In the genomic region with DNA sequence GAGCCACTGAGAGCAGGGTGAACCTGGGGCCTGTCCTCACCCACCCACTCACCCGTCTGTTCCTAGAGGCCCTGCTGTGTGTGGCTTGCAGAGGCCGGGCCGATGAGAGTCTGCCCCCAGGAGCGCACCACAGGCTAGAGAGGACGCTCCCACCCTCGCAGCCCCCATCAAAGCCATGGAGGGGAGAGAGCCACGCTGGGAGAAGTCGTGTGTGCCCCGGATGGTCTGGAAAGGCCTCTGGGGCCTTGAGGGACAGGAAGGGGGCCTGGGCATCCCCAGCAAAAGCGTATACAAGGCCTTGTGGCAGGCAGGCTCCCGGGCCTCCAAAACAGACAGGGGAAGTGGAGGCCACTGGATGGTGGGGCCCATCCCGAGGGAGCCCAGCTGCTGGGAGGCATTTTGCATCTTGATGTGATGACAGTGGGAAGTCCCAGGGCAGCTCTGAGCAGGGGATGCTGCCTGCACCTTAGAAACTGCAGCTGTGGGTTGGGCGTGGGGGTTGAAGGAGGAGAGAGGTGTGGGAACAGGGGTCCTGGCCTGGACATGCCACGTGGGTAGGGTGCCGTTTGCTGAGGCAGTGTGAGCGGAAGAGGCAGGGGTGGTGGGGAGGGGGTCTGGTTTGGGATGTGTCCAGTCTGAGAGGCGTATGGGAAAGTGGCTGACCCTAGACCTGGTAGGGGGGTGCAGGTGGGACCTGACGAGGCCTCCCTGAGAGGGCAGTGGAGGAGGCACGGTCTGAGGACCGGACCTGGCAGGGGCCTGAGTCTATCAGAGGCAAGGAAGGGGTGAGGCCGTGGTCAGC, we compare ENCODE assay signal across 12 cellular contexts. TPM values are rescaled to one million over a fixed set of nuclear protein-coding genes. Genes with fewer than 3 reads are reported as not detected.
DNase-seq lines count a peak whose midpoint lies in the region; ATAC-seq and TF ChIP-seq lines count a peak whose summit lies in the region.
"Had no signal": no experiment of that assay in that cellular context is flagged by ENCODE, and none has a peak within 500 bp of the region (broad histone marks: within the 10 kb centered on the region; RNA-seq: fewer than 3 reads in every experiment).

No MANE protein-coding gene starts in this region.

- peak overlapping the region; percentile 77 for H3K14ac ChIP-seq in neuronal stem cell (ENCODE audit: low read length)

- TF ChIP-seq POLR2A in lower leg skin (IDR thresholded peaks at IDR 0.05): no peak

- peak overlapping the region; percentile 96 for H3K18ac ChIP-seq in neuronal stem cell (ENCODE audit: low read length)

- H3K79me1 ChIP-seq in neuronal stem cell (ENCODE audit: low read depth, low read length): peaks cover 3% of the 10 kb centered on the region

- WGBS in neuronal stem cell (ENCODE audit: extremely low coverage in 2 of 2, insufficient read length in 2 of 2, insufficient replicate concordance in 1 of 2), 2 donors: no CpG with 5 or more reads among the region's 21 CpGs
- 82 to 84% methylated on average over 21 of the region's 21 CpGs for WGBS in lower leg skin, 2 donors

- peak overlapping the region; percentile 85 for H2BK120ac ChIP-seq in neuronal stem cell (ENCODE audit: low read depth, low read length)

- DNase-seq in GM10248 (ENCODE audit: extremely low spot score) (peak; percentile 63), choroid plexus epithelial cell (ENCODE audit: low read depth) (peak; percentile 49), neuronal stem cell (ENCODE audit: low spot score) (no peak), lower leg skin (ENCODE audit: low spot score in 2 of 2) (no peak)
- no peak for DNase-seq in Jurkat, Clone E6-1 (ENCODE audit: low read depth, low spot score)
- DNase-seq: DMS153 had no signal

- ATAC-seq in HG03342 (IDR thresholded peaks at IDR 0.05; ENCODE audit: unreplicated experiment) (no peak), HG03354 (IDR thresholded peaks at IDR 0.05; ENCODE audit: poor library complexity, severe bottlenecking, unreplicated experiment) (no peak), GM18873 (IDR thresholded peaks at IDR 0.05; ENCODE audit: low FRiP score, unreplicated experiment) (no peak)
- ATAC-seq: gastroesophageal sphincter had no signal

- peaks cover 48 to 58% of the 10 kb centered on the region in 2 donors for H3K4me1 ChIP-seq in neuronal stem cell (ENCODE audit: control insufficient read depth in 2 of 2, insufficient read depth in 1 of 2, low read depth in 1 of 2, low read length in 2 of 2)

- intact Hi-C loops in lower leg skin (cut with DNase I; ENCODE audit: low total_unique reads): no loop called here

- peak overlapping the region; percentile 46 for H3K4me3 ChIP-seq in Jurkat, Clone E6-1 (ENCODE audit: low read length)
- H3K4me3 ChIP-seq in choroid plexus epithelial cell (ENCODE audit: low read depth, low read length): no peak overlapping the region
- peak overlapping the region in 1 of 2 donors; percentile 36 for H3K4me3 ChIP-seq in neuronal stem cell (ENCODE audit: low read length in 2 of 2)
- no peak overlapping the region for H3K4me3 ChIP-seq in lower leg skin (ENCODE audit: low read depth, poor library complexity, severe bottlenecking)
- H3K4me3 ChIP-seq: coronary artery, gastroesophageal sphincter, mucosa of descending colon had no signal

- peak overlapping the region; percentile 57 for H3K23ac ChIP-seq in neuronal stem cell (ENCODE audit: low read depth, low read length, poor library complexity)

- H3K4ac ChIP-seq in neuronal stem cell (ENCODE audit: low read length): peak overlapping the region; percentile 99

- peak overlapping the region; percentile 88 for H2AK5ac ChIP-seq in neuronal stem cell (ENCODE audit: low read depth, low read length)

- H2BK15ac ChIP-seq in neuronal stem cell (ENCODE audit: low read length): peak overlapping the region; percentile 100

- TF ChIP-seq CTCF in GM10248 (IDR thresholded peaks at IDR 0.05; ENCODE audit: control extremely low read depth, extremely low read depth, low read depth, missing control alignments) (no peak), choroid plexus epithelial cell (conservative IDR thresholded peaks at IDR 0.05; ENCODE audit: low read depth, low read length) (no peak), lower leg skin (IDR thresholded peaks at IDR 0.05) (no peak)

- POLR2A ChIA-PET in GM10248 (lab: Yijun Ruan, JAX): no interaction called here

- H2AFZ ChIP-seq in neuronal stem cell (ENCODE audit: low read length): peak overlapping the region; percentile 73

- H3K9ac ChIP-seq in neuronal stem cell (ENCODE audit: low read depth, low read length, poor library complexity): peak overlapping the region; percentile 71

- H3K27ac ChIP-seq in neuronal stem cell (replicated peaks; ENCODE audit: low read length): peak overlapping the region; percentile 85
- H3K27ac ChIP-seq: coronary artery had no signal

- H3K27me3 ChIP-seq in neuronal stem cell (ENCODE audit: control insufficient read depth in 3 of 3, insufficient read depth in 3 of 3, low read depth in 1 of 3, low read length in 3 of 3): peaks cover 0 to 3% (median 0%) of the 10 kb centered on the region in 3 experiments

- H3K9me3 ChIP-seq in neuronal stem cell (replicated peaks in 1 of 2; ENCODE audit: control insufficient read depth in 2 of 2, insufficient read depth in 1 of 2, low read depth in 1 of 2, low read length in 2 of 2): peaks cover 6 to 10% of the 10 kb centered on the region in 2 donors
- H3K9me3 ChIP-seq: gastroesophageal sphincter, mucosa of descending colon had no signal

- CTCF ChIA-PET in GM10248 (lab: Yijun Ruan, JAX): no interaction called here

- peak overlapping the region; percentile 83 for H4K8ac ChIP-seq in neuronal stem cell (ENCODE audit: low read depth, low read length)

- peak overlapping the region; percentile 87 for H2BK12ac ChIP-seq in neuronal stem cell (ENCODE audit: low read length)

- H2BK5ac ChIP-seq in neuronal stem cell (ENCODE audit: low read length): peak overlapping the region; percentile 97

- no peaks in the 10 kb centered on the region for H3K36me3 ChIP-seq in neuronal stem cell (replicated peaks in 1 of 2; ENCODE audit: control insufficient read depth in 2 of 2, insufficient read depth in 2 of 2, low read length in 2 of 2)
- H3K36me3 ChIP-seq: gastroesophageal sphincter had no signal

- H4K91ac ChIP-seq in neuronal stem cell (ENCODE audit: low read depth, low read length, poor library complexity): peak overlapping the region; percentile 93

- H3K4me2 ChIP-seq in neuronal stem cell (ENCODE audit: insufficient read depth, low read length, poor library complexity, severe bottlenecking): peak overlapping the region; percentile 21

RNA-seq across cellular contexts. Expression of gene NOTCH1, which starts 43.0 kb away (rescaled TPM):
- polyA plus RNA-seq in Jurkat, Clone E6-1 (2012; ENCODE audit: insufficient read depth, insufficient read length): 15.5 TPM
- polyA plus RNA-seq in neuronal stem cell (2013, experiment 1 of 2): 32.9 TPM
- polyA plus RNA-seq in neuronal stem cell (2013, experiment 2 of 2): 33.2 TPM
- total RNA-seq in lower leg skin: 10 to 100 TPM; 79.7 to 95.3 (median 82.8) TPM

Comparison
In these comparisons a context has a peak if more than half of its experiments do, and no peak if none do; other contexts are left out.
1. DNase-seq: peak in GM10248 (single experiment) and choroid plexus epithelial cell (single experiment); none in Jurkat, Clone E6-1 (single experiment), neuronal stem cell (single experiment) and lower leg skin (0 of 2).